Comparison of ENCODE assay signal across 14 cellular contexts in genomic region chr6:137148291-137149076, GRCh38. TPM values are rescaled to one million over a fixed set of nuclear protein-coding genes. Genes with fewer than 3 reads are reported as not detected.
DNase-seq lines count a peak whose midpoint lies in the region; ATAC-seq, FAIRE-seq and TF ChIP-seq lines count a peak whose summit lies in the region.
"Had no signal": no experiment of that assay in that cellular context is flagged by ENCODE, and none has a peak within 500 bp of the region (broad histone marks: within the 10 kb centered on the region; RNA-seq: fewer than 3 reads in every experiment).

No MANE protein-coding gene starts in this region.

- H4K5ac ChIP-seq in H9 (ENCODE audit: insufficient read length, low read depth, low read length), result no peak overlapping the region

- H3K18ac ChIP-seq in H9 (ENCODE audit: insufficient read length, low read depth, low read length), result no peak overlapping the region

- TF ChIP-seq CTCF in esophagus squamous epithelium (IDR thresholded peaks at IDR 0.05), result no peak
- no peak for TF ChIP-seq CTCF in pancreas (IDR thresholded peaks at IDR 0.05)
- no peak for TF ChIP-seq CTCF in H9 (conservative IDR thresholded peaks at IDR 0.05)
- TF ChIP-seq CTCF in osteocyte (IDR thresholded peaks at IDR 0.05), result no peak

- H2BK20ac ChIP-seq in H9 (ENCODE audit: low read depth, low read length, poor library complexity, severe bottlenecking), result no peak overlapping the region

- no peak overlapping the region for H4K8ac ChIP-seq in H9 (replicated peaks; ENCODE audit: insufficient read length, low read depth, low read length)

- H3K4me1 Mint-ChIP-seq in H9 (no peaks in the 10 kb centered on the region), osteocyte (ENCODE audit: unreplicated experiment) (no peaks in the 10 kb centered on the region)
- peaks cover 5% of the 10 kb centered on the region for H3K4me1 Mint-ChIP-seq in T-helper 2 cell treated with Interferon-gamma antibody and Interleukin-4, amounts not matched to agents 5 μg/mL and 100 μg/mL, for 36 hours (ENCODE audit: low read depth)
- H3K4me1 Mint-ChIP-seq: GM23338 had no signal

- no peak overlapping the region for H3K4me3 Mint-ChIP-seq in H9
- no peak overlapping the region for H3K4me3 Mint-ChIP-seq in osteocyte (ENCODE audit: unreplicated experiment)
- H3K4me3 Mint-ChIP-seq in T-helper 2 cell treated with Interferon-gamma antibody and Interleukin-4, amounts not matched to agents 5 μg/mL and 100 μg/mL, for 36 hours, result no peak overlapping the region
- H3K4me3 Mint-ChIP-seq: GM23338 had no signal

- H3K4me3 ChIP-seq in esophagus squamous epithelium (no peak overlapping the region), pancreas (no peak overlapping the region)
- H3K4me3 ChIP-seq: GM23338, skin epidermis had no signal

- H3K9me3 ChIP-seq in esophagus squamous epithelium, result no peaks in the 10 kb centered on the region
- no peaks in the 10 kb centered on the region for H3K9me3 ChIP-seq in pancreas
- no peaks in the 10 kb centered on the region for H3K9me3 ChIP-seq in H9 (ENCODE audit: control insufficient read depth, low read depth, low read length)

- H3K27ac ChIP-seq in esophagus squamous epithelium (peak overlapping the region in 3 of 4 donors; percentile 26 to 50 (median 47)), pancreas (no peak overlapping the region), H9 (ENCODE audit: insufficient read length, low read depth, low read length) (no peak overlapping the region)
- H3K27ac ChIP-seq: C4-2B had no signal

- H4K20me1 ChIP-seq in H9 (ENCODE audit: control insufficient read depth, insufficient read depth, insufficient read length), result no peaks in the 10 kb centered on the region

- H3K56ac ChIP-seq in H9 (ENCODE audit: insufficient read length, low read depth, low read length), result no peak overlapping the region

- no peaks in the 10 kb centered on the region for H3K79me2 ChIP-seq in H9 (ENCODE audit: insufficient read depth, low read length)

- H3K9me3 Mint-ChIP-seq in H9 (peaks cover 7 to 8% of the 10 kb centered on the region in 2 experiments; a peak in 4 of 5 replicates), osteocyte (ENCODE audit: unreplicated experiment) (peaks cover 15% of the 10 kb centered on the region)
- H3K9me3 Mint-ChIP-seq in T-helper 2 cell treated with Interferon-gamma antibody and Interleukin-4, amounts not matched to agents 5 μg/mL and 100 μg/mL, for 36 hours, result peaks cover 24% of the 10 kb centered on the region

- no peak for FAIRE-seq in pancreas (lab: Jason Lieb, UNC)
- FAIRE-seq: RCC 7860 had no signal

- H3K4ac ChIP-seq in H9 (ENCODE audit: low read depth, low read length), result no peak overlapping the region

- WGBS in esophagus squamous epithelium, 2 donors, result 40 to 63% methylated on average over 3 of the region's 3 CpGs
- 85 to 88% methylated on average over 3 of the region's 3 CpGs for WGBS in pancreas, 2 donors
- no CpG with 5 or more reads among the region's 3 CpGs for WGBS in H9 (ENCODE audit: extremely low coverage, insufficient read length, low lambda C conversion rate)

- no peak overlapping the region for H3K23ac ChIP-seq in H9 (ENCODE audit: insufficient read length, low read depth, low read length)

- H3K36me3 ChIP-seq in esophagus squamous epithelium (no peaks in the 10 kb centered on the region), pancreas (no peaks in the 10 kb centered on the region)

- no peak overlapping the region for H3K27ac Mint-ChIP-seq in H9
- H3K27ac Mint-ChIP-seq in osteocyte (ENCODE audit: unreplicated experiment), result no peak overlapping the region
- H3K27ac Mint-ChIP-seq in T-helper 2 cell treated with Interferon-gamma antibody and Interleukin-4, amounts not matched to agents 5 μg/mL and 100 μg/mL, for 36 hours, result no peak overlapping the region
- H3K27ac Mint-ChIP-seq: GM23338 had no signal

- no peak overlapping the region for H2BK5ac ChIP-seq in H9 (ENCODE audit: insufficient read length, low read length)

- no peak overlapping the region for H2BK12ac ChIP-seq in H9 (ENCODE audit: insufficient read length, low read depth, low read length)

- no peak overlapping the region for H4K91ac ChIP-seq in H9 (ENCODE audit: insufficient read length, low read depth, low read length)

- H3K27me3 Mint-ChIP-seq in H9 (ENCODE audit: low read depth) (no peaks in the 10 kb centered on the region), osteocyte (ENCODE audit: unreplicated experiment) (no peaks in the 10 kb centered on the region)
- H3K27me3 Mint-ChIP-seq in T-helper 2 cell treated with Interferon-gamma antibody and Interleukin-4, amounts not matched to agents 5 μg/mL and 100 μg/mL, for 36 hours (ENCODE audit: low read depth), result peaks cover 28% of the 10 kb centered on the region

- TF ChIP-seq POLR2A in esophagus squamous epithelium (IDR thresholded peaks at IDR 0.05), result no peak

- peak; percentile 94 for DNase-seq in CD1c-positive myeloid dendritic cell (ENCODE audit: extremely low spot score)
- peak; percentile 84 for DNase-seq in NOMO-1 treated with DMSO at 0.1 percent for 48 hours (lab: John Stamatoyannopoulos, UW; ENCODE audit: unreplicated experiment)
- DNase-seq in esophagus squamous epithelium (lab: John Stamatoyannopoulos, UW), result no peak
- no peak for DNase-seq in pancreas
- DNase-seq in H9, result no peak
- DNase-seq in osteocyte (ENCODE audit: extremely low spot score, unreplicated experiment), result no peak
- DNase-seq in T-helper 2 cell treated with Interferon-gamma antibody and Interleukin-4, amounts not matched to agents 5 μg/mL and 100 μg/mL, for 36 hours (ENCODE audit: low spot score), result no peak
- DNase-seq: NCI-H2029 had no signal

- H3K9ac ChIP-seq in H9 (ENCODE audit: extremely low read depth, insufficient read length, low read length), result no peak overlapping the region

- H3K36me3 Mint-ChIP-seq in H9 (ENCODE audit: insufficient read depth in 1 of 3, low read depth in 3 of 3) (peaks cover 0 to 6% (median 0%) of the 10 kb centered on the region in 3 experiments; a peak in 1 of 7 replicates), osteocyte (ENCODE audit: unreplicated experiment) (no peaks in the 10 kb centered on the region)
- peaks cover 7% of the 10 kb centered on the region for H3K36me3 Mint-ChIP-seq in T-helper 2 cell treated with Interferon-gamma antibody and Interleukin-4, amounts not matched to agents 5 μg/mL and 100 μg/mL, for 36 hours (ENCODE audit: low read depth)

- H3K79me1 ChIP-seq in H9 (ENCODE audit: insufficient read depth, low read depth, low read length, poor library complexity, severe bottlenecking), result no peaks in the 10 kb centered on the region

- ATAC-seq in pancreas (peak in 3 of 4 donors; percentile 34 to 75 (median 42)), GM21447 (IDR thresholded peaks at IDR 0.05; ENCODE audit: unreplicated experiment) (no peak)
- ATAC-seq: GM23338 had no signal

- H3K23me2 ChIP-seq in H9 (ENCODE audit: insufficient read length, low read depth, low read length, poor library complexity, severe bottlenecking), result no peaks in the 10 kb centered on the region

- H2AFZ ChIP-seq in H9 (ENCODE audit: low read length), result no peak overlapping the region
- H2AFZ ChIP-seq: GM23338 had no signal

- H3K4me2 ChIP-seq in H9 (ENCODE audit: insufficient read depth, insufficient read length, low read length), result no peak overlapping the region
- H3K4me2 ChIP-seq: GM23338 had no signal

- H3T11ph ChIP-seq in H9 (ENCODE audit: low read length), result no peak overlapping the region

- intact Hi-C loops in esophagus squamous epithelium (cut with DNase I), result no loop called here
- intact Hi-C loops in pancreas (cut with DNase I), result no loop called here

- H2AK5ac ChIP-seq in H9 (ENCODE audit: insufficient read length, low read length), result no peak overlapping the region

- H3K27me3 ChIP-seq in esophagus squamous epithelium, result no peaks in the 10 kb centered on the region
- no peaks in the 10 kb centered on the region for H3K27me3 ChIP-seq in pancreas
- no peaks in the 10 kb centered on the region for H3K27me3 ChIP-seq in H9 (ENCODE audit: insufficient read depth, low read length)

- no peak overlapping the region for H3K14ac ChIP-seq in H9 (ENCODE audit: insufficient read depth, low read length)

- no peak overlapping the region for H2BK120ac ChIP-seq in H9 (ENCODE audit: low read depth, low read length, poor library complexity, severe bottlenecking)

- H3K4me1 ChIP-seq in esophagus squamous epithelium (peaks cover 0 to 4% (median 0%) of the 10 kb centered on the region in 3 donors), pancreas (no peaks in the 10 kb centered on the region), H9 (ENCODE audit: insufficient read depth, low read length) (no peaks in the 10 kb centered on the region)

- no peak overlapping the region for H2BK15ac ChIP-seq in H9 (ENCODE audit: low read depth, low read length)

RNA-seq across cellular contexts. Expression of gene IL22RA2, which starts 25.0 kb away (rescaled TPM):
- total RNA-seq in esophagus squamous epithelium, result not detected
- under 1 TPM in 1 of 6 donors, not detected in 5; 0.06 TPM for total RNA-seq in pancreas
- not detected for polyA plus RNA-seq in pancreas
- not detected in 2 replicates for total RNA-seq in H9 (2021)
- not detected in 2 replicates for total RNA-seq in osteocyte
- total RNA-seq: GM23338, urinary bladder had no signal
- polyA plus RNA-seq: GM23338, urinary bladder had no signal

Comparison
In these comparisons a context has a peak if more than half of its experiments do, and no peak if none do; other contexts are left out.
1. DNase-seq: peak in CD1c-positive myeloid dendritic cell (single experiment) and NOMO-1 treated with DMSO at 0.1 percent for 48 hours (single experiment); none in esophagus squamous epithelium (single experiment), pancreas (0 of 6), H9 (single experiment), osteocyte (single experiment) and T-helper 2 cell treated with Interferon-gamma antibody and Interleukin-4, amounts not matched to agents 5 μg/mL and 100 μg/mL, for 36 hours (single experiment).
2. H3K27ac ChIP-seq: peak in esophagus squamous epithelium (3 of 4); none in pancreas (0 of 4) and H9 (single experiment).